Comparison of ENCODE assay signal across 1 cellular context in the genomic region with DNA sequence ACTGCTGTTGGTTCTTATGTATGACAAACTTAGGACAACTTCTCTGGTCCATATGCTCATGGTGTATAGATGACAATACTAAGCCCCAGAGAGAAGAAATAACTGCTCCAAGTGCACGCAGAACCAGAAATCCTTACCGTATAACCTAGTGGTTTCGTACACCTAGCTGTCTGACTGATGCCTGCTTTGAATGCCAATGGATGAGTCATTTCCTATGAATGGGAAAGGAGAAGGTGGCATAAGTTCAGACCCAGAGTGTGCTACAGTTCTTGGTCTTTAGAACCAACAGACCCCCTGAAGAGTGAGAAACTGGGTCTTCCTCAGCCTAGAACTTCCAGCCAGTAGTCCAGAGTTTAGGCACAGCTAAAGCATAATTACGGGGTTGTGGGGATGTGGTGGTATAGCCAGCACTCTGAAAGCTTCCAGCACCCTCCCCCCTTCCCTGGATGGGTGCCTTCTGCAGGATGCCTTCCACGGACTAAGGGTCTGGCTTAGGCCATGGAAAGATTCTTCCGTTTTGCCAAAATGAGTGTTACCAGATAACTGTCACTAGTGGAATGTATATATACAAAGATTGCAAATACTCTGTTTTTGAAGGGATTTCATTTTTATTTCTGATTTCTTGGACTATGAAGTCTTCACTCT.
TF ChIP-seq lines count a peak whose summit lies in the region.

No MANE protein-coding gene starts in this region.

TF ChIP-seq in HCT116, 20 proteins besides CTCF, POLR2A, EP300 and RAD21 (continued from another document):
- TF ChIP-seq REST (IDR thresholded peaks at IDR 0.05; ENCODE audit: low read depth) (no peak), CBX3 (IDR thresholded peaks at IDR 0.05; ENCODE audit: low read depth) (peak; percentile 51; the same call in 1 of the 2 replicates), SRF (IDR thresholded peaks at IDR 0.05; ENCODE audit: low read depth) (no peak), JUND (IDR thresholded peaks at IDR 0.05) (peak; percentile 66), ELF1 (IDR thresholded peaks at IDR 0.05; ENCODE audit: borderline replicate concordance, low read depth) (no peak), POLR2AphosphoS5 (IDR thresholded peaks at IDR 0.05; ENCODE audit: low read depth, low read length) (no peak)
